ENCODE assay signal across 6 cellular contexts in genomic region chr1:36089393-36090121, GRCh38. TPM values are rescaled to one million over a fixed set of nuclear protein-coding genes. Genes with fewer than 3 reads are reported as not detected.
DNase-seq lines count a peak whose midpoint lies in the region; ATAC-seq lines count a peak whose summit lies in the region.

No MANE protein-coding gene starts in this region.

- H3K27me3 ChIP-seq in MG63 (no peaks in the 10 kb centered on the region), rectal smooth muscle tissue (ENCODE audit: control insufficient read depth, insufficient read depth, low read length) (no peaks in the 10 kb centered on the region)
- no peaks in the 10 kb centered on the region for H3K27me3 ChIP-seq in effector memory CD4-positive, alpha-beta T cell (replicated peaks; ENCODE audit: control insufficient read depth, insufficient read depth, low read length, poor library complexity, severe bottlenecking)

- DNase-seq in ELF-1 (ENCODE audit: low read depth, low spot score) (peak; percentile 65), MG63 (peak; percentile 44), NCI-H1417 (lab: John Stamatoyannopoulos, UW) (no peak)
- DNase-seq in effector memory CD4-positive, alpha-beta T cell = no peak

- peak overlapping the region; percentile 64 for H3K9ac ChIP-seq in rectal smooth muscle tissue (ENCODE audit: low read length)

- H3K9me3 ChIP-seq in MG63 = no peaks in the 10 kb centered on the region
- no peaks in the 10 kb centered on the region for H3K9me3 ChIP-seq in effector memory CD4-positive, alpha-beta T cell (ENCODE audit: control insufficient read depth, low read length)

- H3K4me3 ChIP-seq in MG63 (peak overlapping the region; percentile 86), rectal smooth muscle tissue (ENCODE audit: low read length) (peak overlapping the region; percentile 86)
- H3K4me3 ChIP-seq in effector memory CD4-positive, alpha-beta T cell (ENCODE audit: insufficient read depth, low read depth, low read length, poor library complexity, severe bottlenecking) = peak overlapping the region; percentile 97

- peaks cover 12% of the 10 kb centered on the region for H3K4me1 ChIP-seq in effector memory CD4-positive, alpha-beta T cell (ENCODE audit: control insufficient read depth, insufficient read depth, low read length, poor library complexity, severe bottlenecking)
- no peaks in the 10 kb centered on the region for H3K4me1 ChIP-seq in rectal smooth muscle tissue (ENCODE audit: control insufficient read depth, insufficient read depth, low read length)

- peak overlapping the region; percentile 85 for H3K27ac ChIP-seq in effector memory CD4-positive, alpha-beta T cell (ENCODE audit: insufficient read depth, low read length, poor library complexity, severe bottlenecking)
- peak overlapping the region; percentile 85 for H3K27ac ChIP-seq in rectal smooth muscle tissue (ENCODE audit: low read depth, low read length)

- ATAC-seq in GM19328 (IDR thresholded peaks at IDR 0.05; ENCODE audit: unreplicated experiment) = no peak

- H3K36me3 ChIP-seq in MG63 (peaks cover 42% of the 10 kb centered on the region), rectal smooth muscle tissue (ENCODE audit: control insufficient read depth, insufficient read depth, low read length) (peaks cover 21% of the 10 kb centered on the region)
- H3K36me3 ChIP-seq in effector memory CD4-positive, alpha-beta T cell (ENCODE audit: control insufficient read depth, insufficient read depth, low read length) = peaks cover 34% of the 10 kb centered on the region

RNA-seq across cellular contexts. Expression of gene ADPRS, which starts 0.9 kb away (rescaled TPM):
- total RNA-seq in MG63 (2014; rRNA removed; shearing (Covaris generic); ENCODE audit: low replicate concordance) = 64.5 and 65.4 TPM in 2 replicates

RNA-seq across cellular contexts. Expression of gene TEKT2, which starts 5.7 kb away (rescaled TPM):
- not detected in 2 replicates for total RNA-seq in MG63 (2014; rRNA removed; shearing (Covaris generic); ENCODE audit: low replicate concordance)

RNA-seq across cellular contexts. Expression of gene COL8A2, which starts 35.5 kb away (rescaled TPM):
- 0.99 and 1.4 TPM in 2 replicates for total RNA-seq in MG63 (2014; rRNA removed; shearing (Covaris generic); ENCODE audit: low replicate concordance)

RNA-seq across cellular contexts. Expression of gene TRAPPC3, which starts 59.7 kb away (rescaled TPM):
- total RNA-seq in MG63 (2014; rRNA removed; shearing (Covaris generic); ENCODE audit: low replicate concordance) = 158 and 194 TPM in 2 replicates

Comparison
In these comparisons a context has a peak if more than half of its experiments do, and no peak if none do; other contexts are left out.
1. DNase-seq: peak in ELF-1 (single experiment) and MG63 (single experiment); none in effector memory CD4-positive, alpha-beta T cell (0 of 3) and NCI-H1417 (0 of 3).
2. Peak in every context shown above with its lines, with median percentiles within 50 percentile points of each other: H3K4me3 ChIP-seq.